19 cellular contexts compared by ENCODE assay signal in genomic region chr13:43377955-43378354, GRCh38.
DNase-seq lines count a peak whose midpoint lies in the region; ATAC-seq, FAIRE-seq and TF ChIP-seq lines count a peak whose summit lies in the region.
"Had no signal": no experiment of that assay in that cellular context is flagged by ENCODE, and none has a peak within 500 bp of the region (broad histone marks: within the 10 kb centered on the region; RNA-seq: fewer than 3 reads in every experiment).

No MANE protein-coding gene starts in this region.

- in situ Hi-C loops in GM23248 (cut with MboI), result no loop called here

- H3K9me2 ChIP-seq in GM23248 (ENCODE audit: insufficient read depth), result no peaks in the 10 kb centered on the region

- intact Hi-C loops in pancreas (cut with DNase I), result no loop called here

- TF ChIP-seq CTCF in pancreas (IDR thresholded peaks at IDR 0.05), result no peak

- H3K4me3 ChIP-seq in GM23248 (no peak overlapping the region), adipocyte (ENCODE audit: low read length) (no peak overlapping the region), pancreas (no peak overlapping the region)
- H3K4me3 ChIP-seq: gastrocnemius medialis, GM12878, HAP-1 had no signal

- no peaks in the 10 kb centered on the region for H3K9me3 ChIP-seq in GM23248 (ENCODE audit: low read depth)
- H3K9me3 ChIP-seq in adipocyte (ENCODE audit: control insufficient read depth, low read length), result peaks cover 21% of the 10 kb centered on the region
- no peaks in the 10 kb centered on the region for H3K9me3 ChIP-seq in pancreas
- H3K9me3 ChIP-seq: gastrocnemius medialis, HAP-1 had no signal

- H3K4me1 ChIP-seq in GM23248 (ENCODE audit: insufficient read depth) (peaks cover 32% of the 10 kb centered on the region), adipocyte (ENCODE audit: control insufficient read depth, insufficient read depth, low read length) (peaks cover 3% of the 10 kb centered on the region), pancreas (peaks cover 0 to 14% (median 6%) of the 10 kb centered on the region in 3 donors)
- H3K4me1 ChIP-seq: HAP-1, parathyroid adenoma had no signal

- DNase-seq in GM23248, result peak; percentile 70
- peak; percentile 22 for DNase-seq in adipocyte (ENCODE audit: low read depth)
- DNase-seq in fibroblast of peridontal ligament (ENCODE audit: extremely low read depth), result peak; percentile 74
- DNase-seq in pancreas, result peak in 2 of 6 donors; percentile 33 to 49
- DNase-seq in medulla oblongata (ENCODE audit: extremely low spot score), result no peak
- no peak for DNase-seq in stimulated activated naive CD4-positive, alpha-beta T cell (lab: John Stamatoyannopoulos, UW)
- DNase-seq in NCI-H128 (lab: John Stamatoyannopoulos, UW; ENCODE audit: unreplicated experiment), result no peak
- DNase-seq in globus pallidus (ENCODE audit: low spot score), result no peak
- DNase-seq: COR-L47; effector memory CD8-positive, alpha-beta T cell; gastrocnemius medialis; GF-D8; NCI-H2029; NCI-H526 treated with DMSO at 0.1 percent for 48 hours; small intestine; stimulated activated CD4-positive, alpha-beta T cell treated with anti-CD3 and anti-CD28 coated beads, Interleukin-4, amount 100 ng/mL, for 24 hours had no signal

- peaks cover 21% of the 10 kb centered on the region for H3F3A ChIP-seq in GM23248 (ENCODE audit: insufficient read depth)

- no peak for FAIRE-seq in pancreas (lab: Jason Lieb, UNC)
- FAIRE-seq: GM12878, small intestine had no signal

- H4K20me1 ChIP-seq in GM23248 (ENCODE audit: insufficient read depth), result no peaks in the 10 kb centered on the region

- 35 to 59% methylated on average over 1 of the region's 1 CpG for WGBS in GM23248 (ENCODE audit: low coverage in 1 of 2, low lambda C conversion rate in 2 of 2, missing lambda C conversion rate in 2 of 2), 2 experiments
- 0 to 26% methylated on average over 1 of the region's 1 CpG for WGBS in pancreas, 2 donors

- peak overlapping the region; percentile 20 for H3K4me2 ChIP-seq in GM23248 (ENCODE audit: unreplicated experiment)

- peak; percentile 85 to 92 (median 90) for ATAC-seq in pancreas
- ATAC-seq: effector memory CD8-positive, alpha-beta T cell; gastrocnemius medialis; GM12878 had no signal

- H3K36me3 ChIP-seq in GM23248 (ENCODE audit: low read depth), result peaks cover 11% of the 10 kb centered on the region; the same call in 1 of the 2 replicates
- H3K36me3 ChIP-seq in adipocyte (ENCODE audit: control insufficient read depth, insufficient read depth, low read length, severe bottlenecking), result no peaks in the 10 kb centered on the region
- no peaks in the 10 kb centered on the region for H3K36me3 ChIP-seq in pancreas
- H3K36me3 ChIP-seq: gastrocnemius medialis, HAP-1 had no signal

- no peaks in the 10 kb centered on the region for H3K27me3 ChIP-seq in GM23248 (replicated peaks; ENCODE audit: insufficient read depth)
- H3K27me3 ChIP-seq in adipocyte (replicated peaks; ENCODE audit: control insufficient read depth, insufficient read depth, low read length), result no peaks in the 10 kb centered on the region
- H3K27me3 ChIP-seq in pancreas, result no peaks in the 10 kb centered on the region
- H3K27me3 ChIP-seq: gastrocnemius medialis had no signal

- no peak overlapping the region for H2AFZ ChIP-seq in GM23248
- H2AFZ ChIP-seq: parathyroid adenoma had no signal

- H3K9ac ChIP-seq in GM23248 (no peak overlapping the region), adipocyte (ENCODE audit: low read length) (no peak overlapping the region)
- H3K9ac ChIP-seq: parathyroid adenoma had no signal

- H3K79me2 ChIP-seq in GM23248 (ENCODE audit: insufficient read depth), result no peaks in the 10 kb centered on the region
- H3K79me2 ChIP-seq: parathyroid adenoma had no signal

- no peak overlapping the region for H3K27ac ChIP-seq in GM23248
- H3K27ac ChIP-seq in pancreas, result peak overlapping the region in 2 of 4 donors; percentile 33 to 54
- H3K27ac ChIP-seq: gastrocnemius medialis, parathyroid adenoma had no signal

Comparison
In these comparisons a context has a peak if more than half of its experiments do, and no peak if none do; other contexts are left out.
1. DNase-seq: peak in GM23248 (single experiment), adipocyte (single experiment) and fibroblast of peridontal ligament (single experiment); none in medulla oblongata (single experiment), stimulated activated naive CD4-positive, alpha-beta T cell (0 of 6), NCI-H128 (single experiment) and globus pallidus (single experiment).